Comparison of ENCODE assay signal across 9 cellular contexts in the genomic region with DNA sequence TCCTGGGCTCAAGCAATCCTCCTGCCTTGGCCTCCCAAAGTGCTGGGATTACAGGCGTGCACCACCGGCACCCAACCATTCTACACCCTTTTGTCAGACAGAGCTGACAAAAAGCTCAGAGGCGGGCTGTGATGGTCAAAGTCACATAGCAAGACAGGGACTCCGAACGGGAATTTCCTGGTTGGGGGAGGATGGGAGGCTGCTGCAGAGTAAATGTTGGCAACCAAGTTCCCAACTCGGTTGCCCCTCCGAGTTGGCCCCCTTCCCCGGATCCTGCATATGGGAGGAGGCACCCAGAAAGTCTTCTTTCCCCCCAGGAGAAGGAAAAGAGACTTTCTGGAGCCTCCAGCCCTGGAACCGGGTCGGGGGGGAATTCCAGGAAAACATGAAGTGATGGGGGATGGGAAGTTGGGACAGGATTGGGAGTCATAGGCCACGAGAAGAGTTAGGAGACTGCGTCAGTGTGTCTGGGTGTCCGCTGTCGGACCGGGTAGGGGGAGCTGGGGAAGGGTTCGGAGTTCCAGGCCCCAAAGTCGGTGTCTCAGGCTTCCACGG. TPM values are rescaled to one million over a fixed set of nuclear protein-coding genes. Genes with fewer than 3 reads are reported as not detected.
A peak's percentile ranks its signal among the peaks of the same experiment; 100 is the strongest.
DNase-seq lines count a peak whose midpoint lies in the region; ATAC-seq, FAIRE-seq and TF ChIP-seq lines count a peak whose summit lies in the region.
"Had no signal": no experiment of that assay in that cellular context is flagged by ENCODE, and none has a peak within 500 bp of the region (broad histone marks: within the 10 kb centered on the region; RNA-seq: fewer than 3 reads in every experiment).

No MANE protein-coding gene starts in this region.

- DNase-seq in T-helper 2 cell treated with Interferon-gamma antibody and Interleukin-4, amounts not matched to agents 5 μg/mL and 100 μg/mL, for 36 hours (ENCODE audit: low spot score), result no peak
- no peak for DNase-seq in T-helper 2 cell
- DNase-seq in MCF 10A (ENCODE audit: unreplicated experiment), result peak; percentile 38
- DNase-seq in HepG2 (ENCODE audit: low spot score), result no peak
- no peak for DNase-seq in thyroid gland
- DNase-seq in NCI-H2196 treated with DMSO at 0.1 percent for 48 hours (lab: John Stamatoyannopoulos, UW; ENCODE audit: unreplicated experiment), result no peak
- DNase-seq in KG1 (lab: John Stamatoyannopoulos, UW), result no peak
- DNase-seq in NCI-H82 (lab: John Stamatoyannopoulos, UW), result no peak

- CTCF ChIA-PET in MCF 10A (lab: Yijun Ruan, JAX) (interaction anchor here (0.5 to 4.7 kb wide), 32 partner anchors 8 to 1402 kb away, joined by 3 to 62 read pairs (median 5); a partner anchor contains a TSS), HepG2 (lab: Yijun Ruan, JAX; ENCODE audit: low intra/inter-chr PET ratio, low total read pairs) (interaction anchor here (1.5 to 1.6 kb wide), 2 partner anchors 42 to 124 kb away, joined by 6 to 17 read pairs; no protein-coding TSS in a partner anchor)

- H3K4me3 ChIP-seq in HepG2 (replicated peaks in 1 of 3; ENCODE audit: insufficient read depth in 1 of 3, low read depth in 2 of 3, low read length in 3 of 3) (peak overlapping the region in 1 of 3 experiments; percentile 35; a peak in 1 of 6 replicates), thyroid gland (replicated peaks in 1 of 3) (peak overlapping the region; percentile 13 to 84 (median 59))

- no peak overlapping the region for H2AFZ ChIP-seq in HepG2 (ENCODE audit: low read length)

- no peak for TF ChIP-seq POLR2A in HepG2 (IDR thresholded peaks at IDR 0.05; ENCODE audit: insufficient read depth in 1 of 2, low read depth in 2 of 2, low read length in 2 of 2)
- no peak for TF ChIP-seq POLR2A in thyroid gland (IDR thresholded peaks at IDR 0.05)

- TF ChIP-seq CTCF in MCF 10A (IDR thresholded peaks at IDR 0.05; ENCODE audit: unreplicated experiment) (no peak), HepG2 (CRISPR knock-in tag; IDR thresholded peaks at IDR 0.05) (no peak), thyroid gland (IDR thresholded peaks at IDR 0.05) (no peak)

- peak overlapping the region; percentile 18; the same call in 1 of the 2 replicates for H3K4me2 ChIP-seq in HepG2 (ENCODE audit: low read depth, low read length)

- H3K27ac ChIP-seq in HepG2 (ENCODE audit: extremely low read length, insufficient read depth, low read length) (no peak overlapping the region), thyroid gland (peak overlapping the region; percentile 89 to 97 (median 93))

- H3K36me3 Mint-ChIP-seq in T-helper 2 cell treated with Interferon-gamma antibody and Interleukin-4, amounts not matched to agents 5 μg/mL and 100 μg/mL, for 36 hours (ENCODE audit: low read depth), result no peaks in the 10 kb centered on the region
- peaks cover 7% of the 10 kb centered on the region for H3K36me3 Mint-ChIP-seq in MCF 10A (ENCODE audit: insufficient read depth, unreplicated experiment)

- H3K4me1 ChIP-seq in HepG2 (ENCODE audit: insufficient read depth, low read length) (peaks cover 34% of the 10 kb centered on the region), thyroid gland (peaks cover 22 to 23% of the 10 kb centered on the region in 2 donors)

- no peaks in the 10 kb centered on the region for H3K9me3 Mint-ChIP-seq in T-helper 2 cell treated with Interferon-gamma antibody and Interleukin-4, amounts not matched to agents 5 μg/mL and 100 μg/mL, for 36 hours
- H3K9me3 Mint-ChIP-seq in MCF 10A (ENCODE audit: unreplicated experiment), result no peaks in the 10 kb centered on the region

- no peaks in the 10 kb centered on the region for H3K9me3 ChIP-seq in HepG2 (ENCODE audit: low read length)
- H3K9me3 ChIP-seq in thyroid gland, result no peaks in the 10 kb centered on the region

- peak overlapping the region; percentile 81 for H3K4me3 Mint-ChIP-seq in T-helper 2 cell treated with Interferon-gamma antibody and Interleukin-4, amounts not matched to agents 5 μg/mL and 100 μg/mL, for 36 hours
- peak overlapping the region; percentile 82 for H3K4me3 Mint-ChIP-seq in MCF 10A (ENCODE audit: unreplicated experiment)

- in situ Hi-C loops in HepG2 (cut with HindIII; ENCODE audit: extremely low pct_ligation_motif_present, low pct_unique_long_range_greater_than_20kb), result no loop called here

- TF ChIP-seq RAD21 in HepG2 (CRISPR knock-in tag; IDR thresholded peaks at IDR 0.05), result no peak

- H3K27me3 ChIP-seq in HepG2 (ENCODE audit: control insufficient read depth in 1 of 2, insufficient read depth in 2 of 2, low read length in 2 of 2) (no peaks in the 10 kb centered on the region), thyroid gland (no peaks in the 10 kb centered on the region)

- no peak for FAIRE-seq in HepG2 (lab: Jason Lieb, UNC)

- H4K20me1 ChIP-seq in HepG2 (ENCODE audit: insufficient read depth, low read length), result no peaks in the 10 kb centered on the region

- ATAC-seq in HepG2, result no peak

- H3K27me3 Mint-ChIP-seq in T-helper 2 cell treated with Interferon-gamma antibody and Interleukin-4, amounts not matched to agents 5 μg/mL and 100 μg/mL, for 36 hours (ENCODE audit: low read depth), result no peaks in the 10 kb centered on the region
- no peaks in the 10 kb centered on the region for H3K27me3 Mint-ChIP-seq in MCF 10A (ENCODE audit: insufficient read depth, unreplicated experiment)

- H3K36me3 ChIP-seq in HepG2 (replicated peaks in 1 of 2; ENCODE audit: control insufficient read depth in 1 of 2, insufficient read depth in 2 of 2, low read length in 2 of 2) (no peaks in the 10 kb centered on the region), thyroid gland (peaks cover 3 to 11% of the 10 kb centered on the region in 2 donors)

- peak overlapping the region; percentile 41 for H3K27ac Mint-ChIP-seq in T-helper 2 cell treated with Interferon-gamma antibody and Interleukin-4, amounts not matched to agents 5 μg/mL and 100 μg/mL, for 36 hours
- peak overlapping the region; percentile 96 for H3K27ac Mint-ChIP-seq in MCF 10A (ENCODE audit: low read depth, unreplicated experiment)

- POLR2A ChIA-PET in MCF 10A (lab: Yijun Ruan, JAX), result interaction anchor here (0.5 to 3.8 kb wide), 19 partner anchors 8 to 207 kb away, joined by 3 to 21 read pairs (median 7); a partner anchor contains a TSS
- POLR2A ChIA-PET in HepG2 (lab: Yijun Ruan, JAX), result interaction anchor here (1.0 to 1.5 kb wide), 10 partner anchors 9 to 138 kb away, joined by 3 to 7 read pairs (median 4); a partner anchor contains a TSS

- 0 out of 2 replicates have a peak overlapping the region, but pooled peaks have one; percentile 22 for H3K9ac ChIP-seq in HepG2 (ENCODE audit: insufficient read depth, low read depth, low read length)

- peaks cover 9% of the 10 kb centered on the region for H3K4me1 Mint-ChIP-seq in T-helper 2 cell treated with Interferon-gamma antibody and Interleukin-4, amounts not matched to agents 5 μg/mL and 100 μg/mL, for 36 hours (ENCODE audit: low read depth)
- H3K4me1 Mint-ChIP-seq in MCF 10A (ENCODE audit: insufficient read depth, unreplicated experiment), result peaks cover 29% of the 10 kb centered on the region

- whole genome bisulfite sequencing in HepG2 (ENCODE audit: low lambda C conversion rate), result 69% methylated on average over 18 of the region's 18 CpGs
- 48 to 70% methylated on average over 18 of the region's 18 CpGs for WGBS in thyroid gland, 2 donors

- intact Hi-C loops in MCF 10A (cut with micrococcal nuclease) (loop anchor here (1.0 kb wide), 4 partner anchors 17 to 166 kb away; no protein-coding TSS in a partner anchor), HepG2 (cut with micrococcal nuclease; ENCODE audit: unreplicated experiment) (loop anchor here (1.0 kb wide), 1 partner anchor 43 kb away; no protein-coding TSS in a partner anchor), thyroid gland (cut with DNase I) (loop anchor here (5.0 kb wide), 1 partner anchor 36 kb away; a partner anchor contains a TSS)

- no peaks in the 10 kb centered on the region for H3K79me2 ChIP-seq in HepG2 (ENCODE audit: insufficient read depth, low read length)

- TF ChIP-seq EP300 in HepG2 (IDR thresholded peaks at IDR 0.05; ENCODE audit: low read depth in 2 of 2, low read length in 2 of 2), result no peak
- TF ChIP-seq EP300 in HepG2 (CRISPR knock-in tag; IDR thresholded peaks at IDR 0.05; ENCODE audit: borderline replicate concordance), result no peak

- TSS peak; percentile 56 for BruUV-seq in MCF 10A (replicated peaks; lab: Mats Ljungman, UMichigan)
- no TSS peak for BruUV-seq in HepG2 (replicated peaks; lab: Mats Ljungman, UMichigan)

RNA-seq across cellular contexts. Expression of a gene that starts 0.6 kb away (rescaled TPM):
- total RNA-seq in MCF 10A (2022) (44.9 and 88.7 TPM in 2 replicates), HepG2 (2016; rRNA removed; fragmentation: Illumina TruSeq; extraction: Trizol) (2.4 and 4.1 TPM in 2 replicates), thyroid gland (100 to 1,000 TPM; 208 to 501 (median 314) TPM)
- total RNA-seq in HepG2 (2016; cell fraction: cytosol; rRNA removed; fragmentation: Illumina TruSeq; extraction: Trizol; ENCODE audit: low read depth), result 1.9 and 4.6 TPM in 2 replicates
- 1.6 and 3.5 TPM in 2 replicates for total RNA-seq in HepG2 (2016; cell fraction: insoluble cytoplasmic fraction; rRNA removed; fragmentation: Illumina TruSeq; extraction: Trizol)
- total RNA-seq in HepG2 (2016; cell fraction: membrane; rRNA removed; fragmentation: Illumina TruSeq; extraction: Trizol), result 1.9 and 2.9 TPM in 2 replicates
- total RNA-seq in HepG2 (2016; cell fraction: nucleus; rRNA removed; fragmentation: Illumina TruSeq; extraction: Trizol), result 1.5 and 2.6 TPM in 2 replicates
- 4.3 and 5.5 TPM in 2 replicates for polyA plus RNA-seq in HepG2 (2011; rRNA removed)
- polyA plus RNA-seq in HepG2 (2011; cell fraction: cytosol; rRNA removed), result 5.8 and 12.6 TPM in 2 replicates
- 5.9 and 7.6 TPM in 2 replicates for polyA plus RNA-seq in HepG2 (2011; cell fraction: nucleus; rRNA removed)
- 2.5 and 2.9 TPM in 2 replicates for polyA plus RNA-seq in HepG2 (2012)
- polyA plus RNA-seq in HepG2 (2016; cell fraction: cytosol; fragmentation: Illumina TruSeq; extraction: Trizol; ENCODE audit: low read depth), result 3.5 and 5.0 TPM in 2 replicates
- 2.3 and 2.8 TPM in 2 replicates for polyA plus RNA-seq in HepG2 (2016; cell fraction: insoluble cytoplasmic fraction; fragmentation: Illumina TruSeq; extraction: Trizol; ENCODE audit: low read depth)
- 4.2 and 4.5 TPM in 2 replicates for polyA plus RNA-seq in HepG2 (2016; cell fraction: membrane; fragmentation: Illumina TruSeq; extraction: Trizol; ENCODE audit: low read depth)
- 3.5 and 5.2 TPM in 2 replicates for polyA plus RNA-seq in HepG2 (2016; cell fraction: nucleus; fragmentation: Illumina TruSeq; extraction: Trizol; ENCODE audit: insufficient read depth, low read depth)
- polyA minus RNA-seq in HepG2 (2011; rRNA and poly(A)+ RNA removed; ENCODE audit: low replicate concordance), result 1.4 and 4.9 TPM in 2 replicates
- polyA minus RNA-seq in HepG2 (2011; cell fraction: cytosol; rRNA and poly(A)+ RNA removed), result 1.8 and 2.3 TPM in 2 replicates
- 1.5 and 2.4 TPM in 2 replicates for polyA minus RNA-seq in HepG2 (2011; cell fraction: nucleus; rRNA and poly(A)+ RNA removed)

RNA-seq across cellular contexts. Expression of a gene that starts 16.0 kb away (rescaled TPM):
- total RNA-seq in MCF 10A (2022), result 0.61 and 0.66 TPM in 2 replicates
- total RNA-seq in HepG2 (2016; rRNA removed; fragmentation: Illumina TruSeq; extraction: Trizol), result 0.15 and 0.24 TPM in 2 replicates
- total RNA-seq in HepG2 (2016; cell fraction: cytosol; rRNA removed; fragmentation: Illumina TruSeq; extraction: Trizol; ENCODE audit: low read depth), result 0.09 TPM in 1 of 2 replicates, not detected in the other
- total RNA-seq in HepG2 (2016; cell fraction: insoluble cytoplasmic fraction; rRNA removed; fragmentation: Illumina TruSeq; extraction: Trizol), result 0.42 and 0.45 TPM in 2 replicates
- 0.34 and 0.40 TPM in 2 replicates for total RNA-seq in HepG2 (2016; cell fraction: membrane; rRNA removed; fragmentation: Illumina TruSeq; extraction: Trizol)
- total RNA-seq in HepG2 (2016; cell fraction: nucleus; rRNA removed; fragmentation: Illumina TruSeq; extraction: Trizol), result 0.47 TPM in 2 replicates
- polyA plus RNA-seq in HepG2 (2011; rRNA removed), result 1.1 and 1.3 TPM in 2 replicates
- 0.41 and 0.62 TPM in 2 replicates for polyA plus RNA-seq in HepG2 (2011; cell fraction: cytosol; rRNA removed)
- polyA plus RNA-seq in HepG2 (2011; cell fraction: nucleus; rRNA removed), result 6.2 and 7.6 TPM in 2 replicates
- polyA plus RNA-seq in HepG2 (2012), result 0.30 and 1.7 TPM in 2 replicates
- polyA plus RNA-seq in HepG2 (2016; cell fraction: cytosol; fragmentation: Illumina TruSeq; extraction: Trizol; ENCODE audit: low read depth), result 0.11 and 0.18 TPM in 2 replicates
- 0.26 and 0.52 TPM in 2 replicates for polyA plus RNA-seq in HepG2 (2016; cell fraction: insoluble cytoplasmic fraction; fragmentation: Illumina TruSeq; extraction: Trizol; ENCODE audit: low read depth)
- polyA plus RNA-seq in HepG2 (2016; cell fraction: membrane; fragmentation: Illumina TruSeq; extraction: Trizol; ENCODE audit: low read depth), result 0.27 and 0.29 TPM in 2 replicates
- polyA plus RNA-seq in HepG2 (2016; cell fraction: nucleus; fragmentation: Illumina TruSeq; extraction: Trizol; ENCODE audit: insufficient read depth, low read depth), result 1.9 and 3.2 TPM in 2 replicates
- 0.88 and 5.2 TPM in 2 replicates for polyA minus RNA-seq in HepG2 (2011; rRNA and poly(A)+ RNA removed; ENCODE audit: low replicate concordance)
- 0.35 and 0.49 TPM in 2 replicates for polyA minus RNA-seq in HepG2 (2011; cell fraction: cytosol; rRNA and poly(A)+ RNA removed)
- 0.62 and 1.7 TPM in 2 replicates for polyA minus RNA-seq in HepG2 (2011; cell fraction: nucleus; rRNA and poly(A)+ RNA removed)
- 100 to 1,000 TPM; 180 to 665 (median 442) TPM for total RNA-seq in thyroid gland

RNA-seq across cellular contexts. Expression of a gene that starts 25.6 kb away (rescaled TPM):
- total RNA-seq in MCF 10A (2022) (69.5 and 80.2 TPM in 2 replicates), HepG2 (2016; rRNA removed; fragmentation: Illumina TruSeq; extraction: Trizol) (6.9 and 14.7 TPM in 2 replicates), thyroid gland (10 to 100 TPM; 46.2 to 60.3 (median 54.2) TPM)
- total RNA-seq in HepG2 (2016; cell fraction: cytosol; rRNA removed; fragmentation: Illumina TruSeq; extraction: Trizol; ENCODE audit: low read depth), result 2.5 and 3.0 TPM in 2 replicates
- total RNA-seq in HepG2 (2016; cell fraction: insoluble cytoplasmic fraction; rRNA removed; fragmentation: Illumina TruSeq; extraction: Trizol), result 5.5 and 15.8 TPM in 2 replicates
- 7.5 and 8.5 TPM in 2 replicates for total RNA-seq in HepG2 (2016; cell fraction: membrane; rRNA removed; fragmentation: Illumina TruSeq; extraction: Trizol)
- 17.4 and 23.6 TPM in 2 replicates for total RNA-seq in HepG2 (2016; cell fraction: nucleus; rRNA removed; fragmentation: Illumina TruSeq; extraction: Trizol)
- 24.2 and 26.1 TPM in 2 replicates for polyA plus RNA-seq in HepG2 (2011; rRNA removed)
- 10.8 and 14.8 TPM in 2 replicates for polyA plus RNA-seq in HepG2 (2011; cell fraction: cytosol; rRNA removed)
- polyA plus RNA-seq in HepG2 (2011; cell fraction: nucleus; rRNA removed), result 129 and 177 TPM in 2 replicates
- 16.2 and 21.3 TPM in 2 replicates for polyA plus RNA-seq in HepG2 (2012)
- 2.3 and 3.6 TPM in 2 replicates for polyA plus RNA-seq in HepG2 (2016; cell fraction: cytosol; fragmentation: Illumina TruSeq; extraction: Trizol; ENCODE audit: low read depth)
- polyA plus RNA-seq in HepG2 (2016; cell fraction: insoluble cytoplasmic fraction; fragmentation: Illumina TruSeq; extraction: Trizol; ENCODE audit: low read depth), result 6.1 and 9.7 TPM in 2 replicates
- polyA plus RNA-seq in HepG2 (2016; cell fraction: membrane; fragmentation: Illumina TruSeq; extraction: Trizol; ENCODE audit: low read depth), result 5.1 and 6.6 TPM in 2 replicates
- polyA plus RNA-seq in HepG2 (2016; cell fraction: nucleus; fragmentation: Illumina TruSeq; extraction: Trizol; ENCODE audit: insufficient read depth, low read depth), result 48.9 and 50.6 TPM in 2 replicates
- polyA minus RNA-seq in HepG2 (2011; rRNA and poly(A)+ RNA removed; ENCODE audit: low replicate concordance), result 5.1 and 18.8 TPM in 2 replicates
- polyA minus RNA-seq in HepG2 (2011; cell fraction: cytosol; rRNA and poly(A)+ RNA removed), result 11.6 and 13.2 TPM in 2 replicates
- polyA minus RNA-seq in HepG2 (2011; cell fraction: nucleus; rRNA and poly(A)+ RNA removed), result 28.8 and 31.8 TPM in 2 replicates

RNA-seq across cellular contexts. Expression of a gene that starts 33.6 kb away (rescaled TPM):
- not detected in 2 replicates for total RNA-seq in MCF 10A (2022)
- 0.11 and 0.42 TPM in 2 replicates for total RNA-seq in HepG2 (2016; rRNA removed; fragmentation: Illumina TruSeq; extraction: Trizol)
- total RNA-seq in HepG2 (2016; cell fraction: cytosol; rRNA removed; fragmentation: Illumina TruSeq; extraction: Trizol; ENCODE audit: low read depth), result 0.09 and 0.20 TPM in 2 replicates
- total RNA-seq in HepG2 (2016; cell fraction: insoluble cytoplasmic fraction; rRNA removed; fragmentation: Illumina TruSeq; extraction: Trizol), result 0.09 and 0.32 TPM in 2 replicates
- 0.19 and 0.21 TPM in 2 replicates for total RNA-seq in HepG2 (2016; cell fraction: membrane; rRNA removed; fragmentation: Illumina TruSeq; extraction: Trizol)
- 0.25 and 0.34 TPM in 2 replicates for total RNA-seq in HepG2 (2016; cell fraction: nucleus; rRNA removed; fragmentation: Illumina TruSeq; extraction: Trizol)
- 0.12 and 0.24 TPM in 2 replicates for polyA plus RNA-seq in HepG2 (2011; rRNA removed)
- polyA plus RNA-seq in HepG2 (2011; cell fraction: cytosol; rRNA removed), result 0.17 TPM in 2 replicates
- 0.16 and 0.21 TPM in 2 replicates for polyA plus RNA-seq in HepG2 (2011; cell fraction: nucleus; rRNA removed)
- 0.15 and 0.37 TPM in 2 replicates for polyA plus RNA-seq in HepG2 (2012)
- polyA plus RNA-seq in HepG2 (2016; cell fraction: cytosol; fragmentation: Illumina TruSeq; extraction: Trizol; ENCODE audit: low read depth), result 0.06 and 0.14 TPM in 2 replicates
- 0.08 and 0.14 TPM in 2 replicates for polyA plus RNA-seq in HepG2 (2016; cell fraction: insoluble cytoplasmic fraction; fragmentation: Illumina TruSeq; extraction: Trizol; ENCODE audit: low read depth)
- 0.09 TPM in 1 of 2 replicates, not detected in the other for polyA plus RNA-seq in HepG2 (2016; cell fraction: membrane; fragmentation: Illumina TruSeq; extraction: Trizol; ENCODE audit: low read depth)
- 0.55 and 0.78 TPM in 2 replicates for polyA plus RNA-seq in HepG2 (2016; cell fraction: nucleus; fragmentation: Illumina TruSeq; extraction: Trizol; ENCODE audit: insufficient read depth, low read depth)
- polyA minus RNA-seq in HepG2 (2011; rRNA and poly(A)+ RNA removed; ENCODE audit: low replicate concordance), result 0.30 and 0.40 TPM in 2 replicates
- not detected in 2 replicates for polyA minus RNA-seq in HepG2 (2011; cell fraction: cytosol; rRNA and poly(A)+ RNA removed)
- polyA minus RNA-seq in HepG2 (2011; cell fraction: nucleus; rRNA and poly(A)+ RNA removed), result not detected in 2 replicates
- total RNA-seq in thyroid gland, result 1 to 10 TPM in 1 of 4 donors, under 1 TPM in 2, not detected in 1; 0.22 to 1.9 (median 0.83) TPM
- total RNA-seq: activated CD8-positive, alpha-beta memory T cell treated with anti-CD3 and anti-CD28 coated beads for 36 hours had no signal

RNA-seq across cellular contexts. Expression of a gene that starts 53.3 kb away (rescaled TPM):
- total RNA-seq in MCF 10A (2022) (34.6 and 44.8 TPM in 2 replicates), HepG2 (2016; rRNA removed; fragmentation: Illumina TruSeq; extraction: Trizol) (21.4 and 28.8 TPM in 2 replicates), thyroid gland (10 to 100 TPM; 56.0 to 63.1 (median 58.1) TPM)
- total RNA-seq in HepG2 (2016; cell fraction: cytosol; rRNA removed; fragmentation: Illumina TruSeq; extraction: Trizol; ENCODE audit: low read depth), result 2.9 and 3.2 TPM in 2 replicates
- 21.9 and 28.5 TPM in 2 replicates for total RNA-seq in HepG2 (2016; cell fraction: insoluble cytoplasmic fraction; rRNA removed; fragmentation: Illumina TruSeq; extraction: Trizol)
- total RNA-seq in HepG2 (2016; cell fraction: membrane; rRNA removed; fragmentation: Illumina TruSeq; extraction: Trizol), result 11.3 and 11.9 TPM in 2 replicates
- 12.0 and 13.7 TPM in 2 replicates for total RNA-seq in HepG2 (2016; cell fraction: nucleus; rRNA removed; fragmentation: Illumina TruSeq; extraction: Trizol)
- polyA plus RNA-seq in HepG2 (2011; rRNA removed), result 26.4 and 27.5 TPM in 2 replicates
- polyA plus RNA-seq in HepG2 (2011; cell fraction: cytosol; rRNA removed), result 21.8 and 27.3 TPM in 2 replicates
- 19.0 and 20.4 TPM in 2 replicates for polyA plus RNA-seq in HepG2 (2011; cell fraction: nucleus; rRNA removed)
- polyA plus RNA-seq in HepG2 (2012), result 15.4 and 15.6 TPM in 2 replicates
- polyA plus RNA-seq in HepG2 (2016; cell fraction: cytosol; fragmentation: Illumina TruSeq; extraction: Trizol; ENCODE audit: low read depth), result 1.6 and 1.7 TPM in 2 replicates
- polyA plus RNA-seq in HepG2 (2016; cell fraction: insoluble cytoplasmic fraction; fragmentation: Illumina TruSeq; extraction: Trizol; ENCODE audit: low read depth), result 27.8 and 28.1 TPM in 2 replicates
- 6.4 and 6.8 TPM in 2 replicates for polyA plus RNA-seq in HepG2 (2016; cell fraction: membrane; fragmentation: Illumina TruSeq; extraction: Trizol; ENCODE audit: low read depth)
- 21.5 and 21.8 TPM in 2 replicates for polyA plus RNA-seq in HepG2 (2016; cell fraction: nucleus; fragmentation: Illumina TruSeq; extraction: Trizol; ENCODE audit: insufficient read depth, low read depth)
- 17.6 and 24.2 TPM in 2 replicates for polyA minus RNA-seq in HepG2 (2011; rRNA and poly(A)+ RNA removed; ENCODE audit: low replicate concordance)
- polyA minus RNA-seq in HepG2 (2011; cell fraction: cytosol; rRNA and poly(A)+ RNA removed), result 10.1 and 10.4 TPM in 2 replicates
- 9.1 and 11.8 TPM in 2 replicates for polyA minus RNA-seq in HepG2 (2011; cell fraction: nucleus; rRNA and poly(A)+ RNA removed)

Comparison
In these comparisons a context has a peak if more than half of its experiments do, and no peak if none do; other contexts are left out.
1. RNA of a gene that starts 16.0 kb away (total RNA-seq): 180 to 665 TPM in thyroid gland; 0.61 to 0.66 TPM in MCF 10A and 0.09 to 0.47 TPM in HepG2; every median in the first group is over 100 times any median in the second.